In the genomic region with DNA sequence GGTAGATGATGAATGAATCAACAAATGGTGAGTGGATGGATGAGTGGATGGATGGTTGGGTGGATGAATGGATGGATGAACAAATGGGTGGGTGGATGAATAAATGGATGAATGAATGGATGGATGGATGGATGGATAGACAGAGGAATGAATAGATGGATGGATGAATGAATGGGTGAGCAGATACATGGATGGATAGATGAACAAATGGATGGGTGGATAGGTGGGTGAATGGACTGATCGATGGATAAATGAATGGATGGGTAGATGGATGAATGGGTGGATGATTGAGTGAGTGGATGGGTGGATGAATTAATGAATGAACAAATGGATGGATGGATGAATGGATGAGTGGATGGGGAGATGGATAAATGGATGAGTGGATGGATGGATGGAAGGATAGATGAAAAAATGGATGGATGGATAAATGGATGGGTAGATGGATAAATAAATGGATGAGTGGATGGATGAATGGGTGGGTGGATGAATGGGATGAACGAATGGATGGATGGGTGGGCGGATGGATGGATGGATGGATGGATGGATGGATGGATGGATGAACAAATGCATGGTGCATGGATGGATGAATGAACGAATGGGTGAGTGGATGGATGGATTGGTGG, we compare ENCODE assay signal across 1 cellular context.
TF ChIP-seq lines count a peak whose summit lies in the region.

No MANE protein-coding gene starts in this region.

TF ChIP-seq in H1, 55 proteins besides CTCF, POLR2A, EP300 and RAD21 (continued from another document):
- TF ChIP-seq, protein P1, sequence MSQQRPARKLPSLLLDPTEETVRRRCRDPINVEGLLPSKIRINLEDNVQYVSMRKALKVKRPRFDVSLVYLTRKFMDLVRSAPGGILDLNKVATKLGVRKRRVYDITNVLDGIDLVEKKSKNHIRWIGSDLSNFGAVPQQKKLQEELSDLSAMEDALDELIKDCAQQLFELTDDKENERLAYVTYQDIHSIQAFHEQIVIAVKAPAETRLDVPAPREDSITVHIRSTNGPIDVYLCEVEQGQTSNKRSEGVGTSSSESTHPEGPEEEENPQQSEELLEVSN (IDR thresholded peaks at IDR 0.05) = no peak
